Comparison of ENCODE assay signal across 1 cellular context in the genomic region with DNA sequence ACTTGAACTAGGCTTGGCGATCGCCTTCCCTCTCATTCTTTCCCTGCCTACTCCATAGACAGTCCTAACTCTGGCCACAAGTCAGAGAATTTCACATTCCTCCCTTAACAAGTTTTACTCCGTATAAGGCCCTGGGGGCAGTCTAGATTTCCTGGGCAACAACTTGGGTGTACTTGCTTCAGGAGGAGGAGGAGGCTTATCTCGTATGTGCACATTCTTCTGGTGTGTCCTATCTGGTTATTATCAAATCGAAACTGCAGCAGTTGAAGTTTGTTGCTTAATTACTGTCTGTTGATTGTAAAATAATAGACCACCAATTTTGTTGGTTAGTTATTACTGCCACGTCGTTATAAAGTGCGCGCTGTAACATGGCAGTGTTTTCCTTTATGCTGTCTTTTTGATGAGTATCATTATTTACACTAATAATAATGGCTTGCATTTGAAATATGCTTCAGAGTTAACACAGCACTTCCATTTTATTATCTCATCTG.
TF ChIP-seq lines count a peak whose summit lies in the region.

No MANE protein-coding gene starts in this region.

TF ChIP-seq in K562, 482 proteins besides CTCF, POLR2A, EP300 and RAD21 (continued from another document and continues in another):
- TF ChIP-seq, protein P1, sequence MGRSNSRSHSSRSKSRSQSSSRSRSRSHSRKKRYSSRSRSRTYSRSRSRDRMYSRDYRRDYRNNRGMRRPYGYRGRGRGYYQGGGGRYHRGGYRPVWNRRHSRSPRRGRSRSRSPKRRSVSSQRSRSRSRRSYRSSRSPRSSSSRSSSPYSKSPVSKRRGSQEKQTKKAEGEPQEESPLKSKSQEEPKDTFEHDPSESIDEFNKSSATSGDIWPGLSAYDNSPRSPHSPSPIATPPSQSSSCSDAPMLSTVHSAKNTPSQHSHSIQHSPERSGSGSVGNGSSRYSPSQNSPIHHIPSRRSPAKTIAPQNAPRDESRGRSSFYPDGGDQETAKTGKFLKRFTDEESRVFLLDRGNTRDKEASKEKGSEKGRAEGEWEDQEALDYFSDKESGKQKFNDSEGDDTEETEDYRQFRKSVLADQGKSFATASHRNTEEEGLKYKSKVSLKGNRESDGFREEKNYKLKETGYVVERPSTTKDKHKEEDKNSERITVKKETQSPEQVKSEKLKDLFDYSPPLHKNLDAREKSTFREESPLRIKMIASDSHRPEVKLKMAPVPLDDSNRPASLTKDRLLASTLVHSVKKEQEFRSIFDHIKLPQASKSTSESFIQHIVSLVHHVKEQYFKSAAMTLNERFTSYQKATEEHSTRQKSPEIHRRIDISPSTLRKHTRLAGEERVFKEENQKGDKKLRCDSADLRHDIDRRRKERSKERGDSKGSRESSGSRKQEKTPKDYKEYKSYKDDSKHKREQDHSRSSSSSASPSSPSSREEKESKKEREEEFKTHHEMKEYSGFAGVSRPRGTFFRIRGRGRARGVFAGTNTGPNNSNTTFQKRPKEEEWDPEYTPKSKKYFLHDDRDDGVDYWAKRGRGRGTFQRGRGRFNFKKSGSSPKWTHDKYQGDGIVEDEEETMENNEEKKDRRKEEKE (IDR thresholded peaks at IDR 0.05; ENCODE audit: borderline replicate concordance in 1 of 2, control insufficient read depth in 1 of 2, low read depth in 2 of 2, low read length in 1 of 2), result no peak
- TF ChIP-seq U2AF1 (optimal IDR thresholded peaks at IDR 0.05; ENCODE audit: low read depth, low read length) (no peak), ZNF77 (CRISPR knock-in tag; IDR thresholded peaks at IDR 0.05) (no peak), PML (IDR thresholded peaks at IDR 0.05; ENCODE audit: low read length) (peak; percentile 86; the same call in 1 of the 2 replicates), ZZZ3 (IDR thresholded peaks at IDR 0.05) (no peak), ZNF778 (CRISPR knock-in tag; IDR thresholded peaks at IDR 0.05) (no peak), HDGF (IDR thresholded peaks at IDR 0.05) (no peak), ZFP30 (CRISPR knock-in tag; IDR thresholded peaks at IDR 0.05; ENCODE audit: borderline replicate concordance) (no peak), KLF1 (tag; IDR thresholded peaks at IDR 0.05) (no peak), RNF2 (IDR thresholded peaks at IDR 0.05) (peak; percentile 68; the same call in 1 of the 2 replicates), SPI1 (IDR thresholded peaks at IDR 0.05; ENCODE audit: borderline replicate concordance, low read depth, low read length) (no peak), MYBL2 (IDR thresholded peaks at IDR 0.05; ENCODE audit: low read depth) (no peak), MYBL2 (CRISPR knock-in tag; IDR thresholded peaks at IDR 0.05; ENCODE audit: borderline replicate concordance) (no peak), ETV1 (tag; conservative IDR thresholded peaks at IDR 0.05; ENCODE audit: low read depth) (no peak), ZNF695 (CRISPR knock-in tag; IDR thresholded peaks at IDR 0.05) (no peak), SMAD1 (IDR thresholded peaks at IDR 0.05; ENCODE audit: low read depth, low read length, partially characterized antibody) (no peak), SREBF2 (CRISPR knock-in tag; IDR thresholded peaks at IDR 0.05) (no peak), NUFIP1 (IDR thresholded peaks at IDR 0.05; ENCODE audit: partially characterized antibody) (no peak), PCBP1 (IDR thresholded peaks at IDR 0.05; ENCODE audit: low read depth, low read length, poor library complexity, severe bottlenecking) (no peak), PCBP2 (IDR thresholded peaks at IDR 0.05; ENCODE audit: low read depth, low read length, poor library complexity, severe bottlenecking) (no peak), ELF1 (tag; IDR thresholded peaks at IDR 0.05) (no peak), ZNF79 (CRISPR knock-in tag; IDR thresholded peaks at IDR 0.05; ENCODE audit: low read depth) (no peak), ZKSCAN1 (IDR thresholded peaks at IDR 0.05; ENCODE audit: low read depth, low read length) (0 out of 2 replicates have a peak, but pooled peaks have one; percentile 28), PHF21A (IDR thresholded peaks at IDR 0.05; ENCODE audit: borderline replicate concordance, low read depth) (no peak), ILK (tag; IDR thresholded peaks at IDR 0.05; ENCODE audit: borderline replicate concordance, low read depth) (no peak), GATAD2A (IDR thresholded peaks at IDR 0.05) (peak; percentile 80), TEAD4 (IDR thresholded peaks at IDR 0.05; ENCODE audit: low read length) (peak; percentile 94), TEAD4 (CRISPR knock-in tag; IDR thresholded peaks at IDR 0.05; ENCODE audit: borderline replicate concordance) (no peak)
- TF ChIP-seq, protein P2, sequence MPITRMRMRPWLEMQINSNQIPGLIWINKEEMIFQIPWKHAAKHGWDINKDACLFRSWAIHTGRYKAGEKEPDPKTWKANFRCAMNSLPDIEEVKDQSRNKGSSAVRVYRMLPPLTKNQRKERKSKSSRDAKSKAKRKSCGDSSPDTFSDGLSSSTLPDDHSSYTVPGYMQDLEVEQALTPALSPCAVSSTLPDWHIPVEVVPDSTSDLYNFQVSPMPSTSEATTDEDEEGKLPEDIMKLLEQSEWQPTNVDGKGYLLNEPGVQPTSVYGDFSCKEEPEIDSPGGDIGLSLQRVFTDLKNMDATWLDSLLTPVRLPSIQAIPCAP (CRISPR knock-in tag; IDR thresholded peaks at IDR 0.05; ENCODE audit: borderline replicate concordance), result no peak
- TF ChIP-seq, protein P3, sequence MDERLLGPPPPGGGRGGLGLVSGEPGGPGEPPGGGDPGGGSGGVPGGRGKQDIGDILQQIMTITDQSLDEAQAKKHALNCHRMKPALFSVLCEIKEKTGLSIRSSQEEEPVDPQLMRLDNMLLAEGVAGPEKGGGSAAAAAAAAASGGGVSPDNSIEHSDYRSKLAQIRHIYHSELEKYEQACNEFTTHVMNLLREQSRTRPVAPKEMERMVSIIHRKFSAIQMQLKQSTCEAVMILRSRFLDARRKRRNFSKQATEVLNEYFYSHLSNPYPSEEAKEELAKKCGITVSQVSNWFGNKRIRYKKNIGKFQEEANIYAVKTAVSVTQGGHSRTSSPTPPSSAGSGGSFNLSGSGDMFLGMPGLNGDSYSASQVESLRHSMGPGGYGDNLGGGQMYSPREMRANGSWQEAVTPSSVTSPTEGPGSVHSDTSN (CRISPR knock-in tag; IDR thresholded peaks at IDR 0.05; ENCODE audit: low read depth), result no peak
- TF ChIP-seq, protein P3 (tag; conservative IDR thresholded peaks at IDR 0.05; ENCODE audit: low read depth), result peak; percentile 37; the same call in 1 of the 2 replicates
- TF ChIP-seq, protein P4, sequence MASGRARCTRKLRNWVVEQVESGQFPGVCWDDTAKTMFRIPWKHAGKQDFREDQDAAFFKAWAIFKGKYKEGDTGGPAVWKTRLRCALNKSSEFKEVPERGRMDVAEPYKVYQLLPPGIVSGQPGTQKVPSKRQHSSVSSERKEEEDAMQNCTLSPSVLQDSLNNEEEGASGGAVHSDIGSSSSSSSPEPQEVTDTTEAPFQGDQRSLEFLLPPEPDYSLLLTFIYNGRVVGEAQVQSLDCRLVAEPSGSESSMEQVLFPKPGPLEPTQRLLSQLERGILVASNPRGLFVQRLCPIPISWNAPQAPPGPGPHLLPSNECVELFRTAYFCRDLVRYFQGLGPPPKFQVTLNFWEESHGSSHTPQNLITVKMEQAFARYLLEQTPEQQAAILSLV (tag; IDR thresholded peaks at IDR 0.05), result peak; percentile 77
- TF ChIP-seq, protein P5, sequence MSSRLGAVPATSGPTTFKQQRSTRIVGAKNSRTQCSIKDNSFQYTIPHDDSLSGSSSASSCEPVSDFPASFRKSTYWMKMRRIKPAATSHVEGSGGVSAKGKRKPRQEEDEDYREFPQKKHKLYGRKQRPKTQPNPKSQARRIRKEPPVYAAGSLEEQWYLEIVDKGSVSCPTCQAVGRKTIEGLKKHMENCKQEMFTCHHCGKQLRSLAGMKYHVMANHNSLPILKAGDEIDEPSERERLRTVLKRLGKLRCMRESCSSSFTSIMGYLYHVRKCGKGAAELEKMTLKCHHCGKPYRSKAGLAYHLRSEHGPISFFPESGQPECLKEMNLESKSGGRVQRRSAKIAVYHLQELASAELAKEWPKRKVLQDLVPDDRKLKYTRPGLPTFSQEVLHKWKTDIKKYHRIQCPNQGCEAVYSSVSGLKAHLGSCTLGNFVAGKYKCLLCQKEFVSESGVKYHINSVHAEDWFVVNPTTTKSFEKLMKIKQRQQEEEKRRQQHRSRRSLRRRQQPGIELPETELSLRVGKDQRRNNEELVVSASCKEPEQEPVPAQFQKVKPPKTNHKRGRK (tag; IDR thresholded peaks at IDR 0.05), result no peak
- TF ChIP-seq, protein P6, sequence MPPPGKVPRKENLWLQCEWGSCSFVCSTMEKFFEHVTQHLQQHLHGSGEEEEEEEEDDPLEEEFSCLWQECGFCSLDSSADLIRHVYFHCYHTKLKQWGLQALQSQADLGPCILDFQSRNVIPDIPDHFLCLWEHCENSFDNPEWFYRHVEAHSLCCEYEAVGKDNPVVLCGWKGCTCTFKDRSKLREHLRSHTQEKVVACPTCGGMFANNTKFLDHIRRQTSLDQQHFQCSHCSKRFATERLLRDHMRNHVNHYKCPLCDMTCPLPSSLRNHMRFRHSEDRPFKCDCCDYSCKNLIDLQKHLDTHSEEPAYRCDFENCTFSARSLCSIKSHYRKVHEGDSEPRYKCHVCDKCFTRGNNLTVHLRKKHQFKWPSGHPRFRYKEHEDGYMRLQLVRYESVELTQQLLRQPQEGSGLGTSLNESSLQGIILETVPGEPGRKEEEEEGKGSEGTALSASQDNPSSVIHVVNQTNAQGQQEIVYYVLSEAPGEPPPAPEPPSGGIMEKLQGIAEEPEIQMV (tag; conservative IDR thresholded peaks at IDR 0.05; ENCODE audit: low read depth), result no peak
- TF ChIP-seq, protein P7, sequence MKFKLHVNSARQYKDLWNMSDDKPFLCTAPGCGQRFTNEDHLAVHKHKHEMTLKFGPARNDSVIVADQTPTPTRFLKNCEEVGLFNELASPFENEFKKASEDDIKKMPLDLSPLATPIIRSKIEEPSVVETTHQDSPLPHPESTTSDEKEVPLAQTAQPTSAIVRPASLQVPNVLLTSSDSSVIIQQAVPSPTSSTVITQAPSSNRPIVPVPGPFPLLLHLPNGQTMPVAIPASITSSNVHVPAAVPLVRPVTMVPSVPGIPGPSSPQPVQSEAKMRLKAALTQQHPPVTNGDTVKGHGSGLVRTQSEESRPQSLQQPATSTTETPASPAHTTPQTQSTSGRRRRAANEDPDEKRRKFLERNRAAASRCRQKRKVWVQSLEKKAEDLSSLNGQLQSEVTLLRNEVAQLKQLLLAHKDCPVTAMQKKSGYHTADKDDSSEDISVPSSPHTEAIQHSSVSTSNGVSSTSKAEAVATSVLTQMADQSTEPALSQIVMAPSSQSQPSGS (CRISPR knock-in tag; IDR thresholded peaks at IDR 0.05), result no peak
- TF ChIP-seq, protein P8, sequence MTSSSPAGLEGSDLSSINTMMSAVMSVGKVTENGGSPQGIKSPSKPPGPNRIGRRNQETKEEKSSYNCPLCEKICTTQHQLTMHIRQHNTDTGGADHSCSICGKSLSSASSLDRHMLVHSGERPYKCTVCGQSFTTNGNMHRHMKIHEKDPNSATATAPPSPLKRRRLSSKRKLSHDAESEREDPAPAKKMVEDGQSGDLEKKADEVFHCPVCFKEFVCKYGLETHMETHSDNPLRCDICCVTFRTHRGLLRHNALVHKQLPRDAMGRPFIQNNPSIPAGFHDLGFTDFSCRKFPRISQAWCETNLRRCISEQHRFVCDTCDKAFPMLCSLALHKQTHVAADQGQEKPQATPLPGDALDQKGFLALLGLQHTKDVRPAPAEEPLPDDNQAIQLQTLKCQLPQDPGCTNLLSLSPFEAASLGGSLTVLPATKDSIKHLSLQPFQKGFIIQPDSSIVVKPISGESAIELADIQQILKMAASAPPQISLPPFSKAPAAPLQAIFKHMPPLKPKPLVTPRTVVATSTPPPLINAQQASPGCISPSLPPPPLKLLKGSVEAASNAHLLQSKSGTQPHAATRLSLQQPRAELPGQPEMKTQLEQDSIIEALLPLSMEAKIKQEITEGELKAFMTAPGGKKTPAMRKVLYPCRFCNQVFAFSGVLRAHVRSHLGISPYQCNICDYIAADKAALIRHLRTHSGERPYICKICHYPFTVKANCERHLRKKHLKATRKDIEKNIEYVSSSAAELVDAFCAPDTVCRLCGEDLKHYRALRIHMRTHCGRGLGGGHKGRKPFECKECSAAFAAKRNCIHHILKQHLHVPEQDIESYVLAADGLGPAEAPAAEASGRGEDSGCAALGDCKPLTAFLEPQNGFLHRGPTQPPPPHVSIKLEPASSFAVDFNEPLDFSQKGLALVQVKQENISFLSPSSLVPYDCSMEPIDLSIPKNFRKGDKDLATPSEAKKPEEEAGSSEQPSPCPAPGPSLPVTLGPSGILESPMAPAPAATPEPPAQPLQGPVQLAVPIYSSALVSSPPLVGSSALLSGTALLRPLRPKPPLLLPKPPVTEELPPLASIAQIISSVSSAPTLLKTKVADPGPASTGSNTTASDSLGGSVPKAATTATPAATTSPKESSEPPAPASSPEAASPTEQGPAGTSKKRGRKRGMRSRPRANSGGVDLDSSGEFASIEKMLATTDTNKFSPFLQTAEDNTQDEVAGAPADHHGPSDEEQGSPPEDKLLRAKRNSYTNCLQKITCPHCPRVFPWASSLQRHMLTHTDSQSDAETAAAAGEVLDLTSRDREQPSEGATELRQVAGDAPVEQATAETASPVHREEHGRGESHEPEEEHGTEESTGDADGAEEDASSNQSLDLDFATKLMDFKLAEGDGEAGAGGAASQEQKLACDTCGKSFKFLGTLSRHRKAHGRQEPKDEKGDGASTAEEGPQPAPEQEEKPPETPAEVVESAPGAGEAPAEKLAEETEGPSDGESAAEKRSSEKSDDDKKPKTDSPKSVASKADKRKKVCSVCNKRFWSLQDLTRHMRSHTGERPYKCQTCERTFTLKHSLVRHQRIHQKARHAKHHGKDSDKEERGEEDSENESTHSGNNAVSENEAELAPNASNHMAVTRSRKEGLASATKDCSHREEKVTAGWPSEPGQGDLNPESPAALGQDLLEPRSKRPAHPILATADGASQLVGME (CRISPR knock-in tag; IDR thresholded peaks at IDR 0.05), result no peak
- TF ChIP-seq, protein P9, sequence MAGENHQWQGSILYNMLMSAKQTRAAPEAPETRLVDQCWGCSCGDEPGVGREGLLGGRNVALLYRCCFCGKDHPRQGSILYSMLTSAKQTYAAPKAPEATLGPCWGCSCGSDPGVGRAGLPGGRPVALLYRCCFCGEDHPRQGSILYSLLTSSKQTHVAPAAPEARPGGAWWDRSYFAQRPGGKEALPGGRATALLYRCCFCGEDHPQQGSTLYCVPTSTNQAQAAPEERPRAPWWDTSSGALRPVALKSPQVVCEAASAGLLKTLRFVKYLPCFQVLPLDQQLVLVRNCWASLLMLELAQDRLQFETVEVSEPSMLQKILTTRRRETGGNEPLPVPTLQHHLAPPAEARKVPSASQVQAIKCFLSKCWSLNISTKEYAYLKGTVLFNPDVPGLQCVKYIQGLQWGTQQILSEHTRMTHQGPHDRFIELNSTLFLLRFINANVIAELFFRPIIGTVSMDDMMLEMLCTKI (IDR thresholded peaks at IDR 0.05; ENCODE audit: partially characterized antibody), result no peak
- TF ChIP-seq, protein P10, sequence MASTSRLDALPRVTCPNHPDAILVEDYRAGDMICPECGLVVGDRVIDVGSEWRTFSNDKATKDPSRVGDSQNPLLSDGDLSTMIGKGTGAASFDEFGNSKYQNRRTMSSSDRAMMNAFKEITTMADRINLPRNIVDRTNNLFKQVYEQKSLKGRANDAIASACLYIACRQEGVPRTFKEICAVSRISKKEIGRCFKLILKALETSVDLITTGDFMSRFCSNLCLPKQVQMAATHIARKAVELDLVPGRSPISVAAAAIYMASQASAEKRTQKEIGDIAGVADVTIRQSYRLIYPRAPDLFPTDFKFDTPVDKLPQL (IDR thresholded peaks at IDR 0.05; ENCODE audit: extremely low read depth, insufficient read length), result no peak
